ENCODE assay signal across 10 cellular contexts in genomic region chr5:172646716-172647285, GRCh38. TPM values are rescaled to one million over a fixed set of nuclear protein-coding genes. Genes with fewer than 3 reads are reported as not detected.
DNase-seq lines count a peak whose midpoint lies in the region; ATAC-seq, FAIRE-seq and TF ChIP-seq lines count a peak whose summit lies in the region.
"Had no signal": no experiment of that assay in that cellular context is flagged by ENCODE, and none has a peak within 500 bp of the region (broad histone marks: within the 10 kb centered on the region; RNA-seq: fewer than 3 reads in every experiment).

No MANE protein-coding gene starts in this region.

- ATAC-seq in GM18498 (IDR thresholded peaks at IDR 0.05; ENCODE audit: unreplicated experiment) = no peak
- ATAC-seq in HG03442 (IDR thresholded peaks at IDR 0.05; ENCODE audit: unreplicated experiment) = no peak

- DNase-seq in D721Med (ENCODE audit: insufficient read length, low spot score) = no peak
- DNase-seq in NCI-H345 (lab: John Stamatoyannopoulos, UW) = peak; percentile 89
- peak in 1 of 2 donors; percentile 61 for DNase-seq in foreskin fibroblast
- DNase-seq in posterior vena cava (ENCODE audit: low spot score) = peak; percentile 79
- DNase-seq in GM13977 (ENCODE audit: low spot score) = no peak
- DNase-seq in NK-92 (lab: John Stamatoyannopoulos, UW; ENCODE audit: unreplicated experiment) = no peak
- DNase-seq: KG1 had no signal

- in situ Hi-C loops in GM13977 (cut with MboI; ENCODE audit: low pct_unique_long_range_greater_than_20kb, low sequenced_read_pairs, unreplicated experiment) = no loop called here

- H3K4me3 ChIP-seq in foreskin fibroblast (ENCODE audit: low read depth in 1 of 2, low read length in 2 of 2) = no peak overlapping the region
- H3K4me3 ChIP-seq: suprapubic skin had no signal

- no peak for FAIRE-seq in D721Med (lab: Jason Lieb, UNC)

- intact Hi-C loops in posterior vena cava (cut with DNase I) = loop anchor here (5.0 to 10.0 kb wide), 3 partner anchors 48 to 92 kb away; no protein-coding TSS in a partner anchor

- TF ChIP-seq CTCF in D721Med (IDR thresholded peaks at IDR 0.05; ENCODE audit: insufficient read depth, missing control alignments) (peak; percentile 13), foreskin fibroblast (IDR thresholded peaks at IDR 0.05; ENCODE audit: low read depth, low read length) (peak; percentile 23), GM13977 (IDR thresholded peaks at IDR 0.05; ENCODE audit: extremely low read depth, insufficient read depth, missing control alignments) (no peak)

RNA-seq across cellular contexts. Expression of gene NEURL1B, which starts 5.7 kb away (rescaled TPM):
- 10 to 100 TPM; 32.9 to 38.6 TPM for total RNA-seq in posterior vena cava

Comparison
In these comparisons a context has a peak if more than half of its experiments do, and no peak if none do; other contexts are left out.
1. DNase-seq: peak in NCI-H345 (single experiment) and posterior vena cava (single experiment); none in D721Med (single experiment), GM13977 (single experiment) and NK-92 (single experiment).